In the genomic region with DNA sequence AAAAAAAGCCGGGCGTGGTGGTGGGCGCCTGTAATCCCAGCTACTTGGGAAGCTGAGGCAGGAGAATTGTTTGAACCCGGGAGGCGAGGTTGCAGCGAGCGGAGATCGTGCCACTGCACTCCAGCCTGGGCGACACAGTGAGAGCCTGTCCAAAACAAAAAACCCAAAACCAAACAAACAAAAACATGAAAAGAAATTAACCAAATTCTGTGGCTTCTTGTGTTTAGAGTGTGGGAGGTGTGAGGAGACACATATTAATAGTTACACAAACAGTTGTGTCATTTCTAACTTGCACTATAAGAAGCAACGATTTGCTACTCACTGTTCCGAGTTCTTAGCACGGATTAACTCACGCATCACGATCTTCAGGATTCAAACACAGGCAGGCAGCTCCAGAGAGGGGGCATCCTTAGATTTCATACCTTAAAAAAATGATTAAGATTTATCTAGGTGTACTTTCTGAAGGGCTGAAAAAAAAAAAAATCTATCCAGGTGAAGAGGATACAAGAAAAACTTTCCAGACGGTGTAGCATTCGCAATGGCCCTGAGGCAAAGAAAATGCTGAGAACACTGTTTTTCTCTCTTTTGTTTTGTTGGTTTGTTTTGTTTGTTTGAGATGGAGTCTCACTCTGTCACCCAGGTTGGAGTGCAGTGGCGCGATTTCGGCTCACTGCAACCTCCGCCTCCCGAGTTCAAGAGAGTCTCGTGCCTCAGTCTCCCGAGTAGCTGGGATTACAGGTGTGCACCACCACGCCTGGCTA, we compare ENCODE assay signal across 8 cellular contexts. TPM values are rescaled to one million over a fixed set of nuclear protein-coding genes. Genes with fewer than 3 reads are reported as not detected.
A peak's percentile ranks its signal among the peaks of the same experiment; 100 is the strongest.
DNase-seq lines count a peak whose midpoint lies in the region; TF ChIP-seq lines count a peak whose summit lies in the region.

No MANE protein-coding gene starts in this region.

- H3K4me3 ChIP-seq in MG63 (peak overlapping the region; percentile 99), dorsolateral prefrontal cortex (peak overlapping the region; percentile 66 to 100 (median 96)), neural progenitor cell (peak overlapping the region; percentile 92)

- peak overlapping the region; percentile 29 for H2AFZ ChIP-seq in neural progenitor cell (replicated peaks)

- in situ Hi-C loops in KBM-7 (cut with MboI; ENCODE audit: low pct_unique_long_range_greater_than_20kb, low sequenced_read_pairs): no loop called here

- peak overlapping the region; percentile 97 for H3K27ac Mint-ChIP-seq in activated T-cell treated with anti-CD3 and anti-CD28 coated beads, Interleukin-2, amount 50 U/mL, for 24 hours
- H3K27ac Mint-ChIP-seq in neural progenitor cell: peak overlapping the region; percentile 35

- H3K36me3 ChIP-seq in MG63 (peaks cover 4% of the 10 kb centered on the region; the same call in 1 of the 2 replicates), neural progenitor cell (no peaks in the 10 kb centered on the region)

- TF ChIP-seq CTCF in dorsolateral prefrontal cortex (IDR thresholded peaks at IDR 0.05 in 54 of 56, conservative IDR thresholded peaks at IDR 0.05 in 2 of 56; ENCODE audit: low read depth in 1 of 56, partially characterized antibody in 56 of 56) (no peak), neural progenitor cell (IDR thresholded peaks at IDR 0.05) (no peak)

- peaks cover 3% of the 10 kb centered on the region for H4K20me1 ChIP-seq in neural progenitor cell (ENCODE audit: low read depth)

- peaks cover 17% of the 10 kb centered on the region for H3K79me2 ChIP-seq in neural progenitor cell (ENCODE audit: low read depth)

- H3K27ac ChIP-seq in dorsolateral prefrontal cortex: peak overlapping the region in 58 of 59 donors; percentile 74 to 99 (median 96)
- H3K27ac ChIP-seq in neural progenitor cell: no peak overlapping the region

- peaks cover 11% of the 10 kb centered on the region for H3K4me1 ChIP-seq in neural progenitor cell

- H3K4me2 ChIP-seq in neural progenitor cell: peak overlapping the region; percentile 94

- H3K27me3 Mint-ChIP-seq in activated T-cell treated with anti-CD3 and anti-CD28 coated beads, Interleukin-2, amount 50 U/mL, for 24 hours: no peaks in the 10 kb centered on the region
- H3K27me3 Mint-ChIP-seq in neural progenitor cell (ENCODE audit: insufficient read depth, low read depth): no peaks in the 10 kb centered on the region

- DNase-seq in activated T-cell treated with anti-CD3 and anti-CD28 coated beads, Interleukin-2, amount 50 U/mL, for 24 hours: no peak
- DNase-seq in activated T-cell treated with anti-CD3 and anti-CD28 coated beads for 4 hours (no peak), MG63 (no peak), dorsolateral prefrontal cortex (no peak), neural progenitor cell (ENCODE audit: low spot score) (no peak), KBM-7 (no peak), cortex of kidney (lab: John Stamatoyannopoulos, UW) (no peak), AG20443 (ENCODE audit: low spot score) (no peak)

- peak overlapping the region; percentile 99 for H3K4me3 Mint-ChIP-seq in activated T-cell treated with anti-CD3 and anti-CD28 coated beads, Interleukin-2, amount 50 U/mL, for 24 hours
- H3K4me3 Mint-ChIP-seq in neural progenitor cell: peak overlapping the region; percentile 98

- H3K27me3 ChIP-seq in MG63 (no peaks in the 10 kb centered on the region), dorsolateral prefrontal cortex (no peaks in the 10 kb centered on the region), neural progenitor cell (no peaks in the 10 kb centered on the region)

- H3K9ac ChIP-seq in neural progenitor cell: no peak overlapping the region

- peaks cover 23% of the 10 kb centered on the region for H3K4me1 Mint-ChIP-seq in activated T-cell treated with anti-CD3 and anti-CD28 coated beads, Interleukin-2, amount 50 U/mL, for 24 hours (ENCODE audit: low read depth)
- peaks cover 16% of the 10 kb centered on the region for H3K4me1 Mint-ChIP-seq in neural progenitor cell

- H3K9me3 Mint-ChIP-seq in activated T-cell treated with anti-CD3 and anti-CD28 coated beads, Interleukin-2, amount 50 U/mL, for 24 hours: no peaks in the 10 kb centered on the region
- no peaks in the 10 kb centered on the region for H3K9me3 Mint-ChIP-seq in neural progenitor cell

- peaks cover 13% of the 10 kb centered on the region for H3F3A ChIP-seq in neural progenitor cell (ENCODE audit: low read depth)

- H3K9me3 ChIP-seq in MG63 (no peaks in the 10 kb centered on the region), neural progenitor cell (ENCODE audit: low read depth) (no peaks in the 10 kb centered on the region)

- intact Hi-C loops in dorsolateral prefrontal cortex (cut with DNase I): loop anchor here (1.0 to 2.0 kb wide), 3 partner anchors 25 to 43 kb away; partner anchors contain the start of genes FUCA1 (in 2 of the 2) and GALE (in 2 of the 2)

- peaks cover 13% of the 10 kb centered on the region for H3K36me3 Mint-ChIP-seq in activated T-cell treated with anti-CD3 and anti-CD28 coated beads, Interleukin-2, amount 50 U/mL, for 24 hours (ENCODE audit: low read depth)
- no peaks in the 10 kb centered on the region for H3K36me3 Mint-ChIP-seq in neural progenitor cell

RNA-seq across cellular contexts. Expression of gene HMGCL, which starts 0.7 kb away (rescaled TPM):
- 27.6 and 41.0 TPM in 2 replicates for total RNA-seq in MG63 (2014; rRNA removed; shearing (Covaris generic); ENCODE audit: low replicate concordance)
- total RNA-seq in dorsolateral prefrontal cortex (10 to 100 TPM; 13.4 to 38.9 (median 24.4) TPM), neural progenitor cell (ENCODE audit: low replicate concordance) (20.7 and 30.7 TPM in 2 replicates)

RNA-seq across cellular contexts. Expression of gene GALE, which starts 25.4 kb away (rescaled TPM):
- total RNA-seq in MG63 (2014; rRNA removed; shearing (Covaris generic); ENCODE audit: low replicate concordance): 45.4 and 123 TPM in 2 replicates
- total RNA-seq in dorsolateral prefrontal cortex: 10 to 100 TPM; 13.2 to 40.0 (median 24.0) TPM
- 15.6 and 24.2 TPM in 2 replicates for total RNA-seq in neural progenitor cell (ENCODE audit: low replicate concordance)

RNA-seq across cellular contexts. Expression of gene LYPLA2, which starts 35.0 kb away (rescaled TPM):
- 38.5 and 68.6 TPM in 2 replicates for total RNA-seq in MG63 (2014; rRNA removed; shearing (Covaris generic); ENCODE audit: low replicate concordance)
- total RNA-seq in dorsolateral prefrontal cortex: 10 to 100 TPM; 18.6 to 38.2 (median 26.9) TPM
- 41.8 and 102 TPM in 2 replicates for total RNA-seq in neural progenitor cell (ENCODE audit: low replicate concordance)

RNA-seq across cellular contexts. Expression of gene FUCA1, which starts 42.1 kb away (rescaled TPM):
- 9.5 and 9.8 TPM in 2 replicates for total RNA-seq in MG63 (2014; rRNA removed; shearing (Covaris generic); ENCODE audit: low replicate concordance)
- total RNA-seq in dorsolateral prefrontal cortex: 10 to 100 TPM in 48 of 120 experiments, 1 to 10 TPM in 72; 4.2 to 14.8 (median 9.3) TPM
- 10.2 and 12.6 TPM in 2 replicates for total RNA-seq in neural progenitor cell (ENCODE audit: low replicate concordance)

RNA-seq across cellular contexts. Expression of gene PITHD1, which starts 47.7 kb away (rescaled TPM):
- total RNA-seq in MG63 (2014; rRNA removed; shearing (Covaris generic); ENCODE audit: low replicate concordance): 64.2 and 116 TPM in 2 replicates
- total RNA-seq in dorsolateral prefrontal cortex (100 to 1,000 TPM in 113 of 120 experiments, 10 to 100 TPM in 7; 72.3 to 213 (median 157) TPM), neural progenitor cell (ENCODE audit: low replicate concordance) (63.7 and 72.5 TPM in 2 replicates)
